1 cellular context compared by ENCODE assay signal in genomic region chr1:113813218-113813617, GRCh38.
TF ChIP-seq lines count a peak whose summit lies in the region.

No MANE protein-coding gene starts in this region.

TF ChIP-seq in A549, 52 proteins besides CTCF, POLR2A, EP300 and RAD21 (continued from another document):
- no peak for TF ChIP-seq REST (IDR thresholded peaks at IDR 0.05)
